ENCODE assay signal across 8 cellular contexts in genomic region chr1:157369808-157370521, GRCh38.
DNase-seq lines count a peak whose midpoint lies in the region; ATAC-seq and TF ChIP-seq lines count a peak whose summit lies in the region.

No MANE protein-coding gene starts in this region.

- in situ Hi-C loops in Caki2 (cut with HindIII; ENCODE audit: low pct_unique_long_range_greater_than_20kb, low sequenced_read_pairs) (no loop called here), GM23248 (cut with MboI) (no loop called here)

- no peak overlapping the region for H3K27ac Mint-ChIP-seq in glutamatergic neuron (ENCODE audit: unreplicated experiment)

- no peak overlapping the region for H3K4me2 ChIP-seq in GM23248 (ENCODE audit: unreplicated experiment)
- no peak overlapping the region for H3K4me2 ChIP-seq in parathyroid adenoma (ENCODE audit: low read length)

- H3K4me3 Mint-ChIP-seq in glutamatergic neuron (ENCODE audit: unreplicated experiment) = no peak overlapping the region

- H3K36me3 Mint-ChIP-seq in glutamatergic neuron (ENCODE audit: unreplicated experiment) = no peaks in the 10 kb centered on the region

- H3K27ac ChIP-seq in GM23248 = no peak overlapping the region
- H3K27ac ChIP-seq in parathyroid adenoma = no peak overlapping the region

- TF ChIP-seq CTCF in glutamatergic neuron (IDR thresholded peaks at IDR 0.05; ENCODE audit: partially characterized antibody, unreplicated experiment) = peak; percentile 94
- peak; percentile 80 for TF ChIP-seq CTCF in parathyroid adenoma (IDR thresholded peaks at IDR 0.05)

- no peaks in the 10 kb centered on the region for H3F3A ChIP-seq in GM23248 (ENCODE audit: insufficient read depth)

- H3K27me3 ChIP-seq in GM23248 (replicated peaks; ENCODE audit: insufficient read depth) (no peaks in the 10 kb centered on the region), parathyroid adenoma (ENCODE audit: control insufficient read depth, insufficient read depth, low read length) (no peaks in the 10 kb centered on the region)

- H3K4me1 Mint-ChIP-seq in glutamatergic neuron (ENCODE audit: low read depth, unreplicated experiment) = peaks cover 5% of the 10 kb centered on the region

- H3K9ac ChIP-seq in GM23248 (no peak overlapping the region), parathyroid adenoma (no peak overlapping the region)

- DNase-seq in Caki2 (ENCODE audit: low read depth) (peak; percentile 22), GM23248 (peak; percentile 56), NCI-H524 treated with DMSO at 0.1 percent for 48 hours (lab: John Stamatoyannopoulos, UW) (peak; percentile 8), glutamatergic neuron (no peak)
- DNase-seq in activated gamma-delta T cell treated with anti-CD3 and anti-CD28 coated beads, Interleukin-2, amount 50 U/mL, for 16 hours (ENCODE audit: low read depth) = peak; percentile 17

- H3K79me2 ChIP-seq in GM23248 (ENCODE audit: insufficient read depth) (no peaks in the 10 kb centered on the region), parathyroid adenoma (no peaks in the 10 kb centered on the region)

- H3K9me3 ChIP-seq in GM23248 (ENCODE audit: low read depth) = no peaks in the 10 kb centered on the region
- H3K9me3 ChIP-seq in parathyroid adenoma (ENCODE audit: control insufficient read depth, low read length) = no peaks in the 10 kb centered on the region

- no peaks in the 10 kb centered on the region for H3K9me3 Mint-ChIP-seq in glutamatergic neuron (ENCODE audit: unreplicated experiment)

- H3K27me3 Mint-ChIP-seq in glutamatergic neuron (ENCODE audit: unreplicated experiment) = no peaks in the 10 kb centered on the region

- H2AFZ ChIP-seq in GM23248 (no peak overlapping the region), parathyroid adenoma (no peak overlapping the region)

- WGBS in GM23248 (ENCODE audit: low coverage in 1 of 2, low lambda C conversion rate in 2 of 2, missing lambda C conversion rate in 2 of 2), 2 experiments = 1% methylated on average over 6 of the region's 6 CpGs

- H3K4me1 ChIP-seq in GM23248 (ENCODE audit: insufficient read depth) (peaks cover 5% of the 10 kb centered on the region; the same call in 1 of the 2 replicates), parathyroid adenoma (no peaks in the 10 kb centered on the region)

- H3K4me3 ChIP-seq in GM23248 (no peak overlapping the region), parathyroid adenoma (ENCODE audit: low read depth, low read length) (no peak overlapping the region)

- H3K9me2 ChIP-seq in GM23248 (ENCODE audit: insufficient read depth) = no peaks in the 10 kb centered on the region

- no peak for ATAC-seq in GM18909 (IDR thresholded peaks at IDR 0.05; ENCODE audit: poor library complexity, unreplicated experiment)
- ATAC-seq in GM21825 (IDR thresholded peaks at IDR 0.05; ENCODE audit: unreplicated experiment) = no peak

- H3K36me3 ChIP-seq in GM23248 (ENCODE audit: low read depth) (no peaks in the 10 kb centered on the region), parathyroid adenoma (ENCODE audit: control insufficient read depth, insufficient read depth, low read length) (no peaks in the 10 kb centered on the region)

- H4K20me1 ChIP-seq in GM23248 (ENCODE audit: insufficient read depth) = no peaks in the 10 kb centered on the region
